In the genomic region with DNA sequence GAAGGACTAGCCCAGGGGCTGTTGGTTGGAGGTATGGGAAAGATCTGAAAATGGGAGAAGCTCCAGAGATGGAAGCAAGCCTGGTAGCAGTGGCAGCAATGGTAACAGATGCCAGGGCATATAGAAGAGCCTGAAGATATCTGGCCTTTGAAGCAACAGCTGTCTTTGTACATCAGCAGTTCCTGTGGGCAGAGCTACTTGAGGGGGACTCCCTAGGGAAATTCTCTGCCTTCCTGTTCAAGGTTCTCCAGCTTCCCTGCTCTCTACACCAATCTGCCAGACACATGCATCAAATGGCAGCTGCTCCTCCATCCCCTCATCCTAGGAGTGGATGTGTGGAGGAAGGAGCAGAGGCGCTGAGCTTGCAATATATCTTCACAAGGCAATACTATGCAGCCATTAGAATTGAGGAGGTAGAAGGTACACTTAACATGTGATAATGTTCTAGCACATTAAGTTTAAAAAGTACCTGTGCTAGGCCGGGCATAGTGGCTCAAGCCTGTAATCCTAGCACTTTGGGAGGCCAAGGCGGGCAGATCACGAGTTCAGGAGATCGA, we compare ENCODE assay signal across 9 cellular contexts. TPM values are rescaled to one million over a fixed set of nuclear protein-coding genes. Genes with fewer than 3 reads are reported as not detected.
DNase-seq lines count a peak whose midpoint lies in the region; ATAC-seq and TF ChIP-seq lines count a peak whose summit lies in the region.
"Had no signal": no experiment of that assay in that cellular context is flagged by ENCODE, and none has a peak within 500 bp of the region (broad histone marks: within the 10 kb centered on the region; RNA-seq: fewer than 3 reads in every experiment).

No MANE protein-coding gene starts in this region.

- no peaks in the 10 kb centered on the region; the same call in 1 of the 2 replicates for H3K36me3 ChIP-seq in SJCRH30

- H3K27me3 ChIP-seq in CD4-positive, alpha-beta T cell (ENCODE audit: control insufficient read depth, insufficient read depth, low read length) = no peaks in the 10 kb centered on the region
- H3K27me3 ChIP-seq in SJCRH30 (no peaks in the 10 kb centered on the region), dorsolateral prefrontal cortex (no peaks in the 10 kb centered on the region)
- H3K27me3 ChIP-seq: sigmoid colon had no signal

- H3K27ac Mint-ChIP-seq in CD4-positive, alpha-beta T cell = peak overlapping the region; percentile 87
- H3K27ac Mint-ChIP-seq in memory B cell = no peak overlapping the region

- POLR2A ChIA-PET in CD4-positive, alpha-beta T cell (lab: Charles Lee) = interaction anchor here (1.2 kb wide), 1 partner anchor 48 kb away, joined by 3 read pairs; no protein-coding TSS in a partner anchor

- peaks cover 43% of the 10 kb centered on the region for H3K4me1 Mint-ChIP-seq in CD4-positive, alpha-beta T cell (ENCODE audit: low read depth)
- peaks cover 35% of the 10 kb centered on the region for H3K4me1 Mint-ChIP-seq in memory B cell

- no peak for DNase-seq in CD4-positive, alpha-beta T cell
- DNase-seq in GM10266 (ENCODE audit: extremely low spot score) (peak; percentile 58), SJCRH30 (peak; percentile 95 to 99), memory B cell (ENCODE audit: low spot score in 2 of 2) (no peak), dorsolateral prefrontal cortex (no peak), omental fat pad (ENCODE audit: low spot score) (no peak)
- DNase-seq: NCI-H2227 treated with DMSO at 0.1 percent for 48 hours, sigmoid colon had no signal

- H3K4me1 ChIP-seq in SJCRH30 = peaks cover 38% of the 10 kb centered on the region

- no peaks in the 10 kb centered on the region for H3K9me3 Mint-ChIP-seq in CD4-positive, alpha-beta T cell
- H3K9me3 Mint-ChIP-seq in memory B cell = no peaks in the 10 kb centered on the region

- no peak overlapping the region for H3K27ac ChIP-seq in CD4-positive, alpha-beta T cell (ENCODE audit: low read depth, low read length)
- H3K27ac ChIP-seq in SJCRH30 (peak overlapping the region; percentile 55), dorsolateral prefrontal cortex (peak overlapping the region in 1 of 59 donors; percentile 10)

- H3K4me3 Mint-ChIP-seq in CD4-positive, alpha-beta T cell = peak overlapping the region; percentile 80
- H3K4me3 Mint-ChIP-seq in memory B cell = peak overlapping the region; percentile 44

- H3K36me3 Mint-ChIP-seq in CD4-positive, alpha-beta T cell (ENCODE audit: low read depth) = peaks cover 46% of the 10 kb centered on the region
- H3K36me3 Mint-ChIP-seq in memory B cell = peaks cover 6% of the 10 kb centered on the region

- intact Hi-C loops in CD4-positive, alpha-beta T cell (cut with DNase I, micrococcal nuclease) = loop anchor here in 1 of 2 experiments (5.0 to 10.0 kb wide), 3 partner anchors 94 to 192 kb away; partner anchors contain the start of gene ZMYM1
- intact Hi-C loops in dorsolateral prefrontal cortex (cut with DNase I) = loop anchor here (10.0 kb wide), 2 partner anchors 108 to 118 kb away; no protein-coding TSS in a partner anchor

- no peaks in the 10 kb centered on the region for H3K9me3 ChIP-seq in CD4-positive, alpha-beta T cell (ENCODE audit: control insufficient read depth, low read length)
- no peaks in the 10 kb centered on the region for H3K9me3 ChIP-seq in SJCRH30 (replicated peaks)
- H3K9me3 ChIP-seq: sigmoid colon had no signal

- no peak overlapping the region for H3K4me3 ChIP-seq in SJCRH30
- no peak overlapping the region for H3K4me3 ChIP-seq in dorsolateral prefrontal cortex

- ATAC-seq in CD4-positive, alpha-beta T cell (ENCODE audit: poor library complexity) = no peak
- ATAC-seq in memory B cell (ENCODE audit: low read depth) = no peak
- ATAC-seq in omental fat pad (ENCODE audit: low FRiP score) = no peak
- no peak for ATAC-seq in HG03342 (IDR thresholded peaks at IDR 0.05; ENCODE audit: unreplicated experiment)

- CTCF ChIA-PET in CD4-positive, alpha-beta T cell (lab: Charles Lee) = interaction anchor here (0.7 to 1.1 kb wide), 2 partner anchors 116 to 198 kb away, joined by 3 to 7 read pairs; no protein-coding TSS in a partner anchor

- no peak for TF ChIP-seq CTCF in CD4-positive, alpha-beta T cell (IDR thresholded peaks at IDR 0.05)
- TF ChIP-seq CTCF in GM10266 (IDR thresholded peaks at IDR 0.05; ENCODE audit: control insufficient read depth, insufficient read depth, low read depth, missing control alignments) = no peak
- TF ChIP-seq CTCF in dorsolateral prefrontal cortex (IDR thresholded peaks at IDR 0.05 in 54 of 56, conservative IDR thresholded peaks at IDR 0.05 in 2 of 56; ENCODE audit: low read depth in 1 of 56, partially characterized antibody in 56 of 56) = no peak
- no peak for TF ChIP-seq CTCF in omental fat pad (IDR thresholded peaks at IDR 0.05)

- H3K27me3 Mint-ChIP-seq in CD4-positive, alpha-beta T cell = no peaks in the 10 kb centered on the region
- no peaks in the 10 kb centered on the region for H3K27me3 Mint-ChIP-seq in memory B cell

RNA-seq across cellular contexts. Expression of gene TMEM35B, which starts 2.2 kb away (rescaled TPM):
- total RNA-seq in CD4-positive, alpha-beta T cell = 1 to 10 TPM in 1 of 2 experiments, under 1 TPM in 1; 0.85 to 2.3 TPM
- 18.0 and 19.8 TPM in 2 replicates for total RNA-seq in SJCRH30 (2014; rRNA removed; shearing (Covaris generic))
- total RNA-seq in dorsolateral prefrontal cortex = 10 to 100 TPM in 3 of 120 experiments, 1 to 10 TPM in 116, under 1 TPM in 1; 0.79 to 14.2 (median 4.7) TPM
- total RNA-seq in omental fat pad = 10 to 100 TPM; 31.5 to 61.0 (median 48.8) TPM

RNA-seq across cellular contexts. Expression of gene ZMYM6, which starts 48.8 kb away (rescaled TPM):
- total RNA-seq in CD4-positive, alpha-beta T cell = 10 to 100 TPM; 23.6 to 30.3 TPM
- 19.7 and 25.1 TPM in 2 replicates for total RNA-seq in SJCRH30 (2014; rRNA removed; shearing (Covaris generic))
- total RNA-seq in dorsolateral prefrontal cortex (10 to 100 TPM; 15.7 to 45.8 (median 29.0) TPM), omental fat pad (10 to 100 TPM in 3 of 4 donors, 1 to 10 TPM in 1; 8.0 to 21.4 (median 12.8) TPM)

RNA-seq across cellular contexts. Expression of gene DLGAP3, which starts 53.4 kb away (rescaled TPM):
- total RNA-seq in CD4-positive, alpha-beta T cell = under 1 TPM; 0.34 to 0.44 TPM
- total RNA-seq in SJCRH30 (2014; rRNA removed; shearing (Covaris generic)) = 0.81 and 0.89 TPM in 2 replicates
- total RNA-seq in dorsolateral prefrontal cortex = 100 to 1,000 TPM in 107 of 120 experiments, 10 to 100 TPM in 13; 30.3 to 213 (median 129) TPM
- total RNA-seq in omental fat pad = under 1 TPM; 0.25 to 0.84 (median 0.30) TPM

Comparison
In these comparisons a context has a peak if more than half of its experiments do, and no peak if none do; other contexts are left out.
1. DNase-seq: peak in GM10266 (single experiment) and SJCRH30 (2 of 2); none in CD4-positive, alpha-beta T cell (0 of 10), memory B cell (0 of 2), dorsolateral prefrontal cortex (0 of 10) and omental fat pad (single experiment).
2. RNA of gene DLGAP3, which starts 53.4 kb away (total RNA-seq): 30.3 to 213 TPM in dorsolateral prefrontal cortex; 0.81 to 0.89 TPM in SJCRH30, 0.34 to 0.44 TPM in CD4-positive, alpha-beta T cell and 0.25 to 0.84 TPM in omental fat pad; every median in the first group is over 10 times any median in the second.